In the genomic region with DNA sequence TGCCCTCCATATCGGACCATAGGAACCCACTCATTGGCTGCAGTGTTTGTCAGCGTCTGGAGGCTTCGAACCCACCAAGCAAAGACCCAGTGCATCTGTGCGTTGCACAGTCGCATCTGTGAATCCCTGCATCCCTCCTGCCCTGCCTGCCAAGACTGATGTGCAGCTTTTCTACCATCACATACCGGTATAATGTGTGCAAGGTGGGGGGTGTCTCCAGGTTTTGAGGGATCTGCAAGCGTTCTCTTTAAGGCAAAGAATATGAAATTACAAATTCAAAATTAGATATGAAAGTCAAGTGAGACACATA, we compare ENCODE assay signal across 1 cellular context.
TF ChIP-seq lines count a peak whose summit lies in the region.

No MANE protein-coding gene starts in this region.

TF ChIP-seq in HepG2, 621 proteins besides CTCF, POLR2A, EP300 and RAD21 (continued from another document):
- TF ChIP-seq KLF15 (CRISPR knock-in tag; IDR thresholded peaks at IDR 0.05; ENCODE audit: borderline replicate concordance) = no peak
- no peak for TF ChIP-seq PTBP1 (IDR thresholded peaks at IDR 0.05; ENCODE audit: low read depth, low read length, poor library complexity, severe bottlenecking)
